ENCODE assay signal across 18 cellular contexts in genomic region chr6:43221774-43222101, GRCh38. TPM values are rescaled to one million over a fixed set of nuclear protein-coding genes. Genes with fewer than 3 reads are reported as not detected.
A peak's percentile ranks its signal among the peaks of the same experiment; 100 is the strongest.
DNase-seq lines count a peak whose midpoint lies in the region; ATAC-seq and TF ChIP-seq lines count a peak whose summit lies in the region.
"Had no signal": no experiment of that assay in that cellular context is flagged by ENCODE, and none has a peak within 500 bp of the region (broad histone marks: within the 10 kb centered on the region; RNA-seq: fewer than 3 reads in every experiment).

No MANE protein-coding gene starts in this region.

- peaks cover 16% of the 10 kb centered on the region for H3K36me3 Mint-ChIP-seq in activated naive CD8-positive, alpha-beta T cell
- peaks cover 28% of the 10 kb centered on the region for H3K36me3 Mint-ChIP-seq in activated naive CD8-positive, alpha-beta T cell treated with anti-CD3 and anti-CD28 coated beads, Interleukin-2, amount 50 U/mL, for 24 hours (ENCODE audit: low read depth)
- H3K36me3 Mint-ChIP-seq in T-cell: peaks cover 25% of the 10 kb centered on the region
- peaks cover 59 to 77% of the 10 kb centered on the region in 2 donors for H3K36me3 Mint-ChIP-seq in stimulated activated naive B cell treated with anti-CD40 and anti-IgM and Interleukin-4, amounts not matched to agents 10 μg/mL and 1 μg/mL and 100 μg/mL, for 72 hours

- no peaks in the 10 kb centered on the region for H3K27me3 Mint-ChIP-seq in activated naive CD8-positive, alpha-beta T cell
- no peaks in the 10 kb centered on the region for H3K27me3 Mint-ChIP-seq in activated naive CD8-positive, alpha-beta T cell treated with anti-CD3 and anti-CD28 coated beads, Interleukin-2, amount 50 U/mL, for 24 hours
- no peaks in the 10 kb centered on the region for H3K27me3 Mint-ChIP-seq in T-cell
- H3K27me3 Mint-ChIP-seq in stimulated activated naive B cell treated with anti-CD40 and anti-IgM and Interleukin-4, amounts not matched to agents 10 μg/mL and 1 μg/mL and 100 μg/mL, for 72 hours: no peaks in the 10 kb centered on the region

- no peaks in the 10 kb centered on the region for H3K9me3 Mint-ChIP-seq in activated naive CD8-positive, alpha-beta T cell (ENCODE audit: low read depth)
- H3K9me3 Mint-ChIP-seq in activated naive CD8-positive, alpha-beta T cell treated with anti-CD3 and anti-CD28 coated beads, Interleukin-2, amount 50 U/mL, for 24 hours: no peaks in the 10 kb centered on the region
- H3K9me3 Mint-ChIP-seq in T-cell: no peaks in the 10 kb centered on the region
- H3K9me3 Mint-ChIP-seq in stimulated activated naive B cell treated with anti-CD40 and anti-IgM and Interleukin-4, amounts not matched to agents 10 μg/mL and 1 μg/mL and 100 μg/mL, for 72 hours: peaks cover 0 to 2% of the 10 kb centered on the region in 2 donors

- peak overlapping the region; percentile 4 for H3K4me3 Mint-ChIP-seq in activated naive CD8-positive, alpha-beta T cell
- H3K4me3 Mint-ChIP-seq in activated naive CD8-positive, alpha-beta T cell treated with anti-CD3 and anti-CD28 coated beads, Interleukin-2, amount 50 U/mL, for 24 hours: no peak overlapping the region
- no peak overlapping the region for H3K4me3 Mint-ChIP-seq in T-cell
- peak overlapping the region; percentile 6 to 22 for H3K4me3 Mint-ChIP-seq in stimulated activated naive B cell treated with anti-CD40 and anti-IgM and Interleukin-4, amounts not matched to agents 10 μg/mL and 1 μg/mL and 100 μg/mL, for 72 hours

- CTCF ChIA-PET in T-cell (lab: Charles Lee): interaction anchor here in 1 of 2 donors (0.6 kb wide), 1 partner anchor 293 kb away, joined by 3 read pairs; the partner anchor contains the start of gene CNPY3

- ATAC-seq in activated naive CD8-positive, alpha-beta T cell treated with anti-CD3 and anti-CD28 coated beads, Interleukin-2, amount 50 U/mL, for 24 hours: no peak
- ATAC-seq in T-cell (replicated peaks in 1 of 4) (no peak), HG02840 (IDR thresholded peaks at IDR 0.05; ENCODE audit: low FRiP score, unreplicated experiment) (no peak)
- ATAC-seq in stimulated activated naive B cell treated with anti-CD40 and anti-IgM and Interleukin-4, amounts not matched to agents 10 μg/mL and 1 μg/mL and 100 μg/mL, for 72 hours (replicated peaks): no peak

- H3K4me1 Mint-ChIP-seq in activated naive CD8-positive, alpha-beta T cell (ENCODE audit: low read depth): peaks cover 50% of the 10 kb centered on the region
- H3K4me1 Mint-ChIP-seq in activated naive CD8-positive, alpha-beta T cell treated with anti-CD3 and anti-CD28 coated beads, Interleukin-2, amount 50 U/mL, for 24 hours: peaks cover 49% of the 10 kb centered on the region
- H3K4me1 Mint-ChIP-seq in T-cell: peaks cover 42 to 60% (median 55%) of the 10 kb centered on the region in 3 donors
- peaks cover 52 to 69% of the 10 kb centered on the region in 2 donors for H3K4me1 Mint-ChIP-seq in stimulated activated naive B cell treated with anti-CD40 and anti-IgM and Interleukin-4, amounts not matched to agents 10 μg/mL and 1 μg/mL and 100 μg/mL, for 72 hours

- POLR2A ChIA-PET in T-cell (lab: Charles Lee): interaction anchor here in 1 of 2 donors (0.9 kb wide), 1 partner anchor 8 kb away, joined by 3 read pairs; no protein-coding TSS in a partner anchor

- no peak overlapping the region for H3K4me3 ChIP-seq in coronary artery
- H3K4me3 ChIP-seq: heart left ventricle, left ventricle myocardium inferior, thyroid gland had no signal

- no peak for TF ChIP-seq CTCF in coronary artery (IDR thresholded peaks at IDR 0.05)

- no peak for DNase-seq in activated naive CD8-positive, alpha-beta T cell treated with anti-CD3 and anti-CD28 coated beads, Interleukin-2, amount 50 U/mL, for 24 hours
- DNase-seq in T-cell (no peak), coronary artery (ENCODE audit: low spot score) (peak; percentile 43), cerebellar cortex (ENCODE audit: low spot score) (no peak)
- DNase-seq in stimulated activated naive B cell treated with anti-CD40 and anti-IgM and Interleukin-4, amounts not matched to agents 10 μg/mL and 1 μg/mL and 100 μg/mL, for 72 hours: no peak
- DNase-seq: activated effector memory CD4-positive, alpha-beta T cell treated with Interleukin-2 at 50 U/mL for 16 hours; Caco-2; EL; left ventricle myocardium inferior; NCI-H1048; NCI-H2029 treated with DMSO at 0.1 percent for 48 hours; stimulated activated CD4-positive, alpha-beta T cell treated with anti-CD3 and anti-CD28 coated beads, Interleukin-15, amount 100 ng/mL, for 24 hours had no signal

- H3K27ac Mint-ChIP-seq in activated naive CD8-positive, alpha-beta T cell: peak overlapping the region; percentile 89
- H3K27ac Mint-ChIP-seq in activated naive CD8-positive, alpha-beta T cell treated with anti-CD3 and anti-CD28 coated beads, Interleukin-2, amount 50 U/mL, for 24 hours: no peak overlapping the region
- peak overlapping the region; percentile 75 to 83 for H3K27ac Mint-ChIP-seq in T-cell
- peak overlapping the region; percentile 83 for H3K27ac Mint-ChIP-seq in stimulated activated naive B cell treated with anti-CD40 and anti-IgM and Interleukin-4, amounts not matched to agents 10 μg/mL and 1 μg/mL and 100 μg/mL, for 72 hours

- H3K27ac ChIP-seq in coronary artery: no peak overlapping the region
- H3K27ac ChIP-seq: heart left ventricle, KMS-11, left ventricle myocardium inferior, thyroid gland had no signal

RNA-seq across cellular contexts. Expression of gene DNPH1, which starts 7.5 kb away (rescaled TPM):
- 10 to 100 TPM; 28.5 to 76.1 (median 57.5) TPM for total RNA-seq in T-cell

RNA-seq across cellular contexts. Expression of gene TTBK1, which starts 21.5 kb away (rescaled TPM):
- under 1 TPM in 2 of 5 donors, not detected in 3; 0.03 to 0.07 TPM for total RNA-seq in T-cell
- total RNA-seq: RPMI7951 had no signal

RNA-seq across cellular contexts. Expression of gene CUL9, which starts 39.7 kb away (rescaled TPM):
- total RNA-seq in T-cell: 100 to 1,000 TPM in 1 of 5 donors, 10 to 100 TPM in 4; 92.5 to 107 (median 96.5) TPM

RNA-seq across cellular contexts. Expression of gene SRF, which starts 50.7 kb away (rescaled TPM):
- total RNA-seq in T-cell: 10 to 100 TPM; 19.6 to 34.1 (median 33.7) TPM

Comparison
In these comparisons a context has a peak if more than half of its experiments do, and no peak if none do; other contexts are left out.
1. H3K4me3 Mint-ChIP-seq: peak in activated naive CD8-positive, alpha-beta T cell (single experiment) and stimulated activated naive B cell treated with anti-CD40 and anti-IgM and Interleukin-4, amounts not matched to agents 10 μg/mL and 1 μg/mL and 100 μg/mL, for 72 hours (2 of 2); none in activated naive CD8-positive, alpha-beta T cell treated with anti-CD3 and anti-CD28 coated beads, Interleukin-2, amount 50 U/mL, for 24 hours (single experiment) and T-cell (0 of 3).